ENCODE assay signal across 16 cellular contexts in the genomic region with DNA sequence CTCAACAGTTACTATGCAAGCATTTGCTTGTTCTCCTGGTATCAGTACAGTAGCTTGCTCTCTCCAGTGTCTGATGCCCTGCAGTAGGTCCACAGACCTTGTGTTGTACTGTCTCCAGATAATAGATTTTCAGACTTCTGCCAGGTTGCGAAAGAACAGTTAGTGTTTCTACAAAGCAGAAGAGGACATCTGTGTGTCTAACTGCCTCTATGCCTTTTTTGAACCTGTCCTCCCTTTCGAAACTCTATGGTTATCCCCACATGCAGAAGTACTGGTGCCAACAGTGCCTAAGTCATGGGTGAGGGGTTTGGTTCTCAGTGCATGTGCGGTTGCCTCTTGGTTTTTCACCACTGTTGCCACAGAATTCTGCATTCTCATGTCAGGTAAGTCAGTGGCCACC. TPM values are rescaled to one million over a fixed set of nuclear protein-coding genes. Genes with fewer than 3 reads are reported as not detected.
"Had no signal": no experiment of that assay in that cellular context is flagged by ENCODE, and none has a peak within 500 bp of the region (broad histone marks: within the 10 kb centered on the region; RNA-seq: fewer than 3 reads in every experiment).

No MANE protein-coding gene starts in this region.

- H3K36me3 Mint-ChIP-seq: activated naive CD4-positive, alpha-beta T cell treated with anti-CD3 and anti-CD28 coated beads, Interleukin-2, amount 50 U/mL, for 72 hours; natural killer cell had no signal

- H3K27me3 Mint-ChIP-seq: activated B cell treated with CpG ODN at 0.5 μM for 24 hours had no signal

- H3K27ac Mint-ChIP-seq: activated B cell treated with CpG ODN at 0.5 μM for 24 hours; activated CD8-positive, alpha-beta T cell treated with anti-CD3 and anti-CD28 coated beads for 36 hours; activated naive CD4-positive, alpha-beta T cell treated with anti-CD3 and anti-CD28 coated beads, Interleukin-2, amount 50 U/mL, for 72 hours; activated T-cell treated with anti-CD3 and anti-CD28 coated beads, Interleukin-2, amount 50 U/mL, for 72 hours; natural killer cell had no signal

- H3K4me1 Mint-ChIP-seq: activated B cell treated with CpG ODN at 0.5 μM for 24 hours, natural killer cell had no signal

- ATAC-seq: activated CD8-positive, alpha-beta T cell treated with anti-CD3 and anti-CD28 coated beads for 36 hours; activated naive CD4-positive, alpha-beta T cell treated with anti-CD3 and anti-CD28 coated beads, Interleukin-2, amount 50 U/mL, for 72 hours; activated T-cell treated with anti-CD3 and anti-CD28 coated beads, Interleukin-2, amount 50 U/mL, for 72 hours; left lung; natural killer cell had no signal

- H3K4me3 Mint-ChIP-seq: activated B cell treated with CpG ODN at 0.5 μM for 24 hours; activated CD8-positive, alpha-beta T cell treated with anti-CD3 and anti-CD28 coated beads for 36 hours; activated T-cell treated with anti-CD3 and anti-CD28 coated beads, Interleukin-2, amount 50 U/mL, for 72 hours; natural killer cell had no signal

- H3K9me3 Mint-ChIP-seq: activated B cell treated with CpG ODN at 0.5 μM for 24 hours; activated CD8-positive, alpha-beta T cell treated with anti-CD3 and anti-CD28 coated beads for 36 hours; activated naive CD4-positive, alpha-beta T cell treated with anti-CD3 and anti-CD28 coated beads, Interleukin-2, amount 50 U/mL, for 72 hours; activated T-cell treated with anti-CD3 and anti-CD28 coated beads, Interleukin-2, amount 50 U/mL, for 72 hours had no signal

- DNase-seq: activated B cell treated with CpG ODN at 0.5 μM for 24 hours; activated CD4-positive, alpha-beta T cell treated with anti-CD3 and anti-CD28 coated beads for 48 hours; activated CD8-positive, alpha-beta memory T cell treated with anti-CD3 and anti-CD28 coated beads, Interleukin-2, amount 50 U/mL, for 4 hours; activated CD8-positive, alpha-beta T cell treated with anti-CD3 and anti-CD28 coated beads for 36 hours; activated gamma-delta T cell; activated T-cell treated with anti-CD3 and anti-CD28 coated beads, Interleukin-2, amount 50 U/mL, for 72 hours; colonic mucosa; hippocampal formation; left lung; mesendoderm; natural killer cell; stimulated activated CD4-positive, alpha-beta T cell treated with anti-CD3 and anti-CD28 coated beads, Interleukin-4, amount 100 ng/mL, for 24 hours; stimulated activated naive CD4-positive, alpha-beta T cell treated with Interleukin-2 at 50 U/mL for 16 hours; substantia nigra; uterus had no signal

RNA-seq across cellular contexts. Expression of gene KCNN2, which starts 45.9 kb away (rescaled TPM):
- total RNA-seq: activated B cell treated with CpG ODN at 0.5 μM for 24 hours; activated CD8-positive, alpha-beta T cell treated with anti-CD3 and anti-CD28 coated beads for 36 hours; activated naive CD4-positive, alpha-beta T cell treated with anti-CD3 and anti-CD28 coated beads, Interleukin-2, amount 50 U/mL, for 72 hours; activated T-cell treated with anti-CD3 and anti-CD28 coated beads, Interleukin-2, amount 50 U/mL, for 72 hours; natural killer cell had no signal
